ENCODE assay signal across 11 cellular contexts in genomic region chr7:81173766-81174281, GRCh38.
DNase-seq lines count a peak whose midpoint lies in the region; ATAC-seq and TF ChIP-seq lines count a peak whose summit lies in the region.
"Had no signal": no experiment of that assay in that cellular context is flagged by ENCODE, and none has a peak within 500 bp of the region (broad histone marks: within the 10 kb centered on the region; RNA-seq: fewer than 3 reads in every experiment).

No MANE protein-coding gene starts in this region.

- TF ChIP-seq CTCF in progenitor cell of endocrine pancreas (IDR thresholded peaks at IDR 0.05; ENCODE audit: unreplicated experiment): no peak

- ATAC-seq in HG03342 (IDR thresholded peaks at IDR 0.05; ENCODE audit: unreplicated experiment): no peak

- no peaks in the 10 kb centered on the region for H3K27me3 Mint-ChIP-seq in progenitor cell of endocrine pancreas

- peaks cover 9% of the 10 kb centered on the region for H3K9me3 Mint-ChIP-seq in progenitor cell of endocrine pancreas (ENCODE audit: low read depth)

- peak; percentile 31 for DNase-seq in DMS79 treated with DMSO at 0.1 percent for 48 hours (lab: John Stamatoyannopoulos, UW)
- peak; percentile 32 for DNase-seq in RPMI7951 (ENCODE audit: low read depth)
- DNase-seq in fibroblast of gingiva (ENCODE audit: low read depth): peak; percentile 72
- no peak for DNase-seq in progenitor cell of endocrine pancreas (ENCODE audit: low spot score, unreplicated experiment)
- DNase-seq in OCI-M1 (lab: John Stamatoyannopoulos, UW): no peak
- DNase-seq in hypothalamus (lab: John Stamatoyannopoulos, UW): no peak
- no peak for DNase-seq in germinal center (ENCODE audit: low spot score)
- DNase-seq: heart right ventricle had no signal

- H3K4me3 Mint-ChIP-seq in progenitor cell of endocrine pancreas (ENCODE audit: low read depth): no peak overlapping the region
- H3K4me3 Mint-ChIP-seq: T-helper 2 cell treated with Interferon-gamma antibody and Interleukin-4, amounts not matched to agents 5 μg/mL and 100 μg/mL, for 36 hours had no signal

- peaks cover 19% of the 10 kb centered on the region for H3K4me1 Mint-ChIP-seq in progenitor cell of endocrine pancreas (ENCODE audit: low read depth)

- peaks cover 3% of the 10 kb centered on the region for H3K36me3 Mint-ChIP-seq in progenitor cell of endocrine pancreas (ENCODE audit: insufficient read depth)
- H3K36me3 Mint-ChIP-seq: brain had no signal

- peak overlapping the region; percentile 3 for H3K27ac Mint-ChIP-seq in progenitor cell of endocrine pancreas
- H3K27ac Mint-ChIP-seq: T-helper 2 cell treated with Interferon-gamma antibody and Interleukin-4, amounts not matched to agents 5 μg/mL and 100 μg/mL, for 36 hours had no signal

Comparison
In these comparisons a context has a peak if more than half of its experiments do, and no peak if none do; other contexts are left out.
1. DNase-seq: peak in DMS79 treated with DMSO at 0.1 percent for 48 hours (single experiment), RPMI7951 (single experiment) and fibroblast of gingiva (single experiment); none in progenitor cell of endocrine pancreas (single experiment), OCI-M1 (single experiment), hypothalamus (0 of 51) and germinal center (single experiment).